ENCODE assay signal across 12 cellular contexts in genomic region chr16:3971261-3971660, GRCh38.
DNase-seq lines count a peak whose midpoint lies in the region; ATAC-seq and TF ChIP-seq lines count a peak whose summit lies in the region.
"Had no signal": no experiment of that assay in that cellular context is flagged by ENCODE, and none has a peak within 500 bp of the region (broad histone marks: within the 10 kb centered on the region; RNA-seq: fewer than 3 reads in every experiment).

No MANE protein-coding gene starts in this region.

- peaks cover 24% of the 10 kb centered on the region for H3K4me1 Mint-ChIP-seq in HFFc6 (ENCODE audit: low read depth)

- H3K36me3 ChIP-seq in brain microvascular endothelial cell (replicated peaks): no peaks in the 10 kb centered on the region

- H3K9me3 Mint-ChIP-seq in HFFc6: peaks cover 5% of the 10 kb centered on the region
- H3K9me3 Mint-ChIP-seq: activated T-cell treated with anti-CD3 and anti-CD28 coated beads, Interleukin-2, amount 50 U/mL, for 4 hours had no signal

- H3K27me3 ChIP-seq in brain microvascular endothelial cell (replicated peaks): no peaks in the 10 kb centered on the region

- H3K4me3 Mint-ChIP-seq in HFFc6: peak overlapping the region; percentile 81
- H3K4me3 Mint-ChIP-seq: activated T-cell treated with anti-CD3 and anti-CD28 coated beads, Interleukin-2, amount 50 U/mL, for 4 hours; type B pancreatic cell had no signal

- H3K27ac Mint-ChIP-seq in HFFc6: peak overlapping the region; percentile 95
- H3K27ac Mint-ChIP-seq: type B pancreatic cell had no signal

- peak overlapping the region; percentile 50 for H3K27ac ChIP-seq in brain microvascular endothelial cell
- H3K27ac ChIP-seq: coronary artery had no signal

- H3K36me3 Mint-ChIP-seq in HFFc6 (ENCODE audit: low read depth): peaks cover 6% of the 10 kb centered on the region

- DNase-seq in ELR (ENCODE audit: low read depth) (peak; percentile 89), HFFc6 (peak; percentile 90), brain microvascular endothelial cell (peak; percentile 89), non-pigmented ciliary epithelial cell (ENCODE audit: low read depth) (peak; percentile 79), medulla oblongata (ENCODE audit: extremely low spot score) (no peak), anterior cingulate cortex (lab: John Stamatoyannopoulos, UW) (no peak)
- DNase-seq: activated T-cell treated with anti-CD3 and anti-CD28 coated beads, Interleukin-2, amount 50 U/mL, for 4 hours; midbrain; NCI-H2081 had no signal

- no peak for ATAC-seq in HG02571 (IDR thresholded peaks at IDR 0.05; ENCODE audit: unreplicated experiment)

- no peak overlapping the region for H3K4me3 ChIP-seq in brain microvascular endothelial cell (ENCODE audit: low read depth, low read length)
- H3K4me3 ChIP-seq: coronary artery had no signal

- peaks cover 3% of the 10 kb centered on the region; the same call in 1 of the 2 replicates for H3K27me3 Mint-ChIP-seq in HFFc6 (ENCODE audit: insufficient read depth)
- H3K27me3 Mint-ChIP-seq: type B pancreatic cell had no signal

- in situ Hi-C loops in brain microvascular endothelial cell (cut with HindIII; ENCODE audit: low pct_ligation_motif_present, low sequenced_read_pairs): no loop called here

- no peak for TF ChIP-seq CTCF in HFFc6 (IDR thresholded peaks at IDR 0.05)
- TF ChIP-seq CTCF in brain microvascular endothelial cell (IDR thresholded peaks at IDR 0.05; ENCODE audit: low read depth, low read length, missing control alignments): no peak

Comparison
In these comparisons a context has a peak if more than half of its experiments do, and no peak if none do; other contexts are left out.
1. DNase-seq: peak in ELR (single experiment), HFFc6 (single experiment), brain microvascular endothelial cell (single experiment) and non-pigmented ciliary epithelial cell (single experiment); none in medulla oblongata (single experiment) and anterior cingulate cortex (0 of 58).